In genomic region chr22:27810566-27810965, GRCh38 we compare ENCODE assay signal across 10 cellular contexts. TPM values are rescaled to one million over a fixed set of nuclear protein-coding genes. Genes with fewer than 3 reads are reported as not detected.
DNase-seq lines count a peak whose midpoint lies in the region; ATAC-seq and TF ChIP-seq lines count a peak whose summit lies in the region.
"Had no signal": no experiment of that assay in that cellular context is flagged by ENCODE, and none has a peak within 500 bp of the region (broad histone marks: within the 10 kb centered on the region; RNA-seq: fewer than 3 reads in every experiment).

No MANE protein-coding gene starts in this region.

- H3K36me3 ChIP-seq in left lung (no peaks in the 10 kb centered on the region), thoracic aorta (no peaks in the 10 kb centered on the region)

- TF ChIP-seq CTCF in cardiac fibroblast (IDR thresholded peaks at IDR 0.05; ENCODE audit: low read depth, low read length) (no peak), left lung (IDR thresholded peaks at IDR 0.05) (no peak), thoracic aorta (IDR thresholded peaks at IDR 0.05) (peak; percentile 36)

- H3K27ac ChIP-seq in left lung (no peak overlapping the region), thoracic aorta (peak overlapping the region; percentile 78 to 91)
- H3K27ac ChIP-seq: 22Rv1 had no signal

- H3K9me3 ChIP-seq in left lung (no peaks in the 10 kb centered on the region), thoracic aorta (no peaks in the 10 kb centered on the region)

- peak; percentile 53 for DNase-seq in DMS 273 (lab: John Stamatoyannopoulos, UW; ENCODE audit: unreplicated experiment)
- DNase-seq in DMS 273 treated with DMSO at 0.1 percent for 48 hours (lab: John Stamatoyannopoulos, UW) = no peak
- peak; percentile 39 to 68 for DNase-seq in cardiac fibroblast (ENCODE audit: low read depth in 2 of 2)
- DNase-seq in left lung = peak in 1 of 2 donors; percentile 57
- peak; percentile 64 for DNase-seq in thoracic aorta (ENCODE audit: low spot score)
- DNase-seq in GOT3 (lab: John Stamatoyannopoulos, UW) = no peak
- DNase-seq: RPMI8226 had no signal

- peaks cover 7% of the 10 kb centered on the region in 2 donors for H3K4me1 ChIP-seq in left lung
- peaks cover 21 to 48% of the 10 kb centered on the region in 2 donors for H3K4me1 ChIP-seq in thoracic aorta (ENCODE audit: control insufficient read depth in 1 of 2, low read depth in 2 of 2)

- intact Hi-C loops in left lung (cut with DNase I) = no loop called here

- ATAC-seq in left lung (peak; percentile 70), thoracic aorta (ENCODE audit: insufficient number of reproducible peaks, low FRiP score, low read depth) (peak; percentile 91), HG03095 (IDR thresholded peaks at IDR 0.05; ENCODE audit: unreplicated experiment) (no peak), HG03135 (IDR thresholded peaks at IDR 0.05; ENCODE audit: unreplicated experiment) (no peak)

- H3K27me3 ChIP-seq in left lung = no peaks in the 10 kb centered on the region
- H3K27me3 ChIP-seq in thoracic aorta (replicated peaks; ENCODE audit: insufficient read depth) = no peaks in the 10 kb centered on the region

- H3K4me3 ChIP-seq in cardiac fibroblast (replicated peaks in 1 of 2; ENCODE audit: low read depth in 2 of 2, low read length in 2 of 2) (no peak overlapping the region), left lung (no peak overlapping the region), thoracic aorta (peak overlapping the region; percentile 26)

RNA-seq across cellular contexts. Expression of gene MN1, which starts 9.0 kb away (rescaled TPM):
- total RNA-seq in left lung (1 to 10 TPM; 5.1 to 7.4 TPM), thoracic aorta (10 to 100 TPM; 30.1 to 39.8 TPM)

Comparison
In these comparisons a context has a peak if more than half of its experiments do, and no peak if none do; other contexts are left out.
1. DNase-seq: peak in DMS 273 (single experiment), cardiac fibroblast (2 of 2) and thoracic aorta (single experiment); none in DMS 273 treated with DMSO at 0.1 percent for 48 hours (single experiment) and GOT3 (single experiment).
2. ATAC-seq: peak in left lung (single experiment) and thoracic aorta (single experiment); none in HG03095 (single experiment) and HG03135 (single experiment).
3. H3K27ac ChIP-seq: peak in thoracic aorta (2 of 2); none in left lung (0 of 2).